In genomic region chr1:183150445-183150844, GRCh38 we compare ENCODE assay signal across 23 cellular contexts. TPM values are rescaled to one million over a fixed set of nuclear protein-coding genes. Genes with fewer than 3 reads are reported as not detected.
DNase-seq lines count a peak whose midpoint lies in the region; ATAC-seq and TF ChIP-seq lines count a peak whose summit lies in the region.
"Had no signal": no experiment of that assay in that cellular context is flagged by ENCODE, and none has a peak within 500 bp of the region (broad histone marks: within the 10 kb centered on the region; RNA-seq: fewer than 3 reads in every experiment).

No MANE protein-coding gene starts in this region.

- peaks cover 2% of the 10 kb centered on the region for H3K36me3 Mint-ChIP-seq in MCF 10A (ENCODE audit: insufficient read depth, unreplicated experiment)
- no peaks in the 10 kb centered on the region for H3K36me3 Mint-ChIP-seq in activated T-helper 17 cell treated with anti-CD3 and anti-CD28 coated beads, Interleukin-2, amount 50 U/mL, for 72 hours (ENCODE audit: low read depth)
- no peaks in the 10 kb centered on the region for H3K36me3 Mint-ChIP-seq in stimulated activated naive B cell treated with anti-CD40 and anti-IgM and Interleukin-4, amounts not matched to agents 10 μg/mL and 1 μg/mL and 100 μg/mL, for 72 hours

- no peaks in the 10 kb centered on the region for H3K79me1 ChIP-seq in mesendoderm (ENCODE audit: low read length)

- no peaks in the 10 kb centered on the region for H3K9me3 ChIP-seq in breast epithelium
- no peaks in the 10 kb centered on the region for H3K9me3 ChIP-seq in right cardiac atrium (ENCODE audit: control insufficient read depth, low read length)

- H3K56ac ChIP-seq in mesendoderm (ENCODE audit: low read length), result no peak overlapping the region

- no peak overlapping the region for H2BK5ac ChIP-seq in mesendoderm (ENCODE audit: low read length)

- no peaks in the 10 kb centered on the region for H3K27me3 Mint-ChIP-seq in MCF 10A (ENCODE audit: insufficient read depth, unreplicated experiment)
- peaks cover 20% of the 10 kb centered on the region for H3K27me3 Mint-ChIP-seq in activated T-helper 17 cell treated with anti-CD3 and anti-CD28 coated beads, Interleukin-2, amount 50 U/mL, for 72 hours
- peaks cover 0 to 8% of the 10 kb centered on the region in 2 donors for H3K27me3 Mint-ChIP-seq in stimulated activated naive B cell treated with anti-CD40 and anti-IgM and Interleukin-4, amounts not matched to agents 10 μg/mL and 1 μg/mL and 100 μg/mL, for 72 hours

- H2AK5ac ChIP-seq in mesendoderm (ENCODE audit: low read length), result no peak overlapping the region

- H3K79me2 ChIP-seq in mesendoderm (ENCODE audit: control insufficient read depth, insufficient read depth, low read length), result no peaks in the 10 kb centered on the region

- ATAC-seq in activated T-helper 17 cell treated with anti-CD3 and anti-CD28 coated beads, Interleukin-2, amount 50 U/mL, for 72 hours (replicated peaks), result no peak
- ATAC-seq in foreskin keratinocyte, result no peak
- ATAC-seq in stimulated activated naive B cell treated with anti-CD40 and anti-IgM and Interleukin-4, amounts not matched to agents 10 μg/mL and 1 μg/mL and 100 μg/mL, for 72 hours (replicated peaks), result no peak
- no peak for ATAC-seq in right cardiac atrium
- ATAC-seq: HCT116, HepG2 had no signal

- H4K5ac ChIP-seq in mesendoderm (ENCODE audit: low read length), result no peak overlapping the region

- H2BK15ac ChIP-seq in mesendoderm (replicated peaks; ENCODE audit: low read depth), result no peak overlapping the region

- peak overlapping the region; percentile 15 for H3K4me3 Mint-ChIP-seq in MCF 10A (ENCODE audit: unreplicated experiment)
- H3K4me3 Mint-ChIP-seq in activated T-helper 17 cell treated with anti-CD3 and anti-CD28 coated beads, Interleukin-2, amount 50 U/mL, for 72 hours, result no peak overlapping the region
- no peak overlapping the region for H3K4me3 Mint-ChIP-seq in stimulated activated naive B cell treated with anti-CD40 and anti-IgM and Interleukin-4, amounts not matched to agents 10 μg/mL and 1 μg/mL and 100 μg/mL, for 72 hours

- POLR2A ChIA-PET in MCF 10A (lab: Yijun Ruan, JAX), result no interaction called here

- H3K18ac ChIP-seq in mesendoderm (ENCODE audit: low read length), result no peak overlapping the region

- no peak overlapping the region for H3K23ac ChIP-seq in mesendoderm (ENCODE audit: low read length)

- H3K4me2 ChIP-seq in mesendoderm (ENCODE audit: low read length), result no peak overlapping the region
- H3K4me2 ChIP-seq: PC-9 had no signal

- BruUV-seq in MCF 10A (replicated peaks; lab: Mats Ljungman, UMichigan), result no TSS peak

- no peak overlapping the region for H3K4ac ChIP-seq in mesendoderm (ENCODE audit: low read depth, low read length)

- H3K4me1 ChIP-seq in breast epithelium, result no peaks in the 10 kb centered on the region
- peaks cover 16% of the 10 kb centered on the region for H3K4me1 ChIP-seq in foreskin keratinocyte
- peaks cover 3% of the 10 kb centered on the region for H3K4me1 ChIP-seq in right cardiac atrium (ENCODE audit: control insufficient read depth, insufficient read depth, low read length)
- H3K4me1 ChIP-seq in mesendoderm (ENCODE audit: control insufficient read depth, low read depth, low read length), result no peaks in the 10 kb centered on the region

- TF ChIP-seq POLR2A in breast epithelium (IDR thresholded peaks at IDR 0.05), result no peak

- no peaks in the 10 kb centered on the region for H3K9me3 Mint-ChIP-seq in MCF 10A (ENCODE audit: unreplicated experiment)
- no peaks in the 10 kb centered on the region for H3K9me3 Mint-ChIP-seq in activated T-helper 17 cell treated with anti-CD3 and anti-CD28 coated beads, Interleukin-2, amount 50 U/mL, for 72 hours
- H3K9me3 Mint-ChIP-seq in stimulated activated naive B cell treated with anti-CD40 and anti-IgM and Interleukin-4, amounts not matched to agents 10 μg/mL and 1 μg/mL and 100 μg/mL, for 72 hours, result no peaks in the 10 kb centered on the region

- peaks cover 31% of the 10 kb centered on the region for H3K4me1 Mint-ChIP-seq in MCF 10A (ENCODE audit: insufficient read depth, unreplicated experiment)
- H3K4me1 Mint-ChIP-seq in activated T-helper 17 cell treated with anti-CD3 and anti-CD28 coated beads, Interleukin-2, amount 50 U/mL, for 72 hours, result no peaks in the 10 kb centered on the region
- H3K4me1 Mint-ChIP-seq in stimulated activated naive B cell treated with anti-CD40 and anti-IgM and Interleukin-4, amounts not matched to agents 10 μg/mL and 1 μg/mL and 100 μg/mL, for 72 hours, result no peaks in the 10 kb centered on the region

- DNase-seq in MCF 10A (ENCODE audit: unreplicated experiment), result no peak
- no peak for DNase-seq in breast epithelium (ENCODE audit: low spot score in 2 of 2)
- DNase-seq in foreskin keratinocyte, result no peak
- DNase-seq in stimulated activated naive B cell treated with anti-CD40 and anti-IgM and Interleukin-4, amounts not matched to agents 10 μg/mL and 1 μg/mL and 100 μg/mL, for 72 hours, result no peak
- no peak for DNase-seq in AML-193 (lab: John Stamatoyannopoulos, UW)
- DNase-seq in right cardiac atrium, result no peak
- no peak for DNase-seq in mesendoderm
- DNase-seq: 8988T; ACHN; Karpas-422; NCI-H1105 treated with DMSO at 0.1 percent for 48 hours; NCI-H146; NCI-H1930; NCI-H2107; NCI-H446; NCI-H524 treated with DMSO at 0.1 percent for 48 hours; NCI-H774; NK-92 treated with Interleukin-12 subunit alpha and Interleukin-12 subunit beta, amount 100 ng/mL, for 24 hours; PC-9; SHP77 had no signal

- H3K27me3 ChIP-seq in breast epithelium (no peaks in the 10 kb centered on the region), foreskin keratinocyte (no peaks in the 10 kb centered on the region), right cardiac atrium (ENCODE audit: control insufficient read depth, insufficient read depth) (no peaks in the 10 kb centered on the region), mesendoderm (ENCODE audit: insufficient read depth, low read length, poor library complexity) (no peaks in the 10 kb centered on the region)

- CTCF ChIA-PET in MCF 10A (lab: Yijun Ruan, JAX), result interaction anchor here (0.7 kb wide), 1 partner anchor 31 kb away, joined by 3 read pairs; no protein-coding TSS in a partner anchor

- H3K27ac ChIP-seq in breast epithelium (no peak overlapping the region), foreskin keratinocyte (peak overlapping the region; percentile 40), right cardiac atrium (ENCODE audit: low read length) (no peak overlapping the region), mesendoderm (ENCODE audit: low read depth, low read length) (no peak overlapping the region)
- H3K27ac ChIP-seq: PC-9 had no signal

- H3K27ac Mint-ChIP-seq in MCF 10A (ENCODE audit: low read depth, unreplicated experiment), result peak overlapping the region; percentile 95
- H3K27ac Mint-ChIP-seq in activated T-helper 17 cell treated with anti-CD3 and anti-CD28 coated beads, Interleukin-2, amount 50 U/mL, for 72 hours, result peak overlapping the region; percentile 67
- no peak overlapping the region for H3K27ac Mint-ChIP-seq in stimulated activated naive B cell treated with anti-CD40 and anti-IgM and Interleukin-4, amounts not matched to agents 10 μg/mL and 1 μg/mL and 100 μg/mL, for 72 hours

- H3K4me3 ChIP-seq in breast epithelium (no peak overlapping the region), right cardiac atrium (ENCODE audit: low read length) (no peak overlapping the region), mesendoderm (ENCODE audit: low read length) (no peak overlapping the region)
- H3K4me3 ChIP-seq: PC-9 had no signal

- H3K36me3 ChIP-seq in breast epithelium, result no peaks in the 10 kb centered on the region
- no peaks in the 10 kb centered on the region for H3K36me3 ChIP-seq in mesendoderm (ENCODE audit: control insufficient read depth, insufficient read depth, low read length)

- no peak overlapping the region for H4K8ac ChIP-seq in mesendoderm (ENCODE audit: low read depth, low read length)

- H3K9ac ChIP-seq in mesendoderm (ENCODE audit: low read length), result no peak overlapping the region

- intact Hi-C loops in MCF 10A (cut with micrococcal nuclease) (no loop called here), breast epithelium (cut with DNase I; ENCODE audit: low total_unique reads) (no loop called here), right cardiac atrium (cut with DNase I) (no loop called here)

- no peak for TF ChIP-seq CTCF in MCF 10A (IDR thresholded peaks at IDR 0.05; ENCODE audit: unreplicated experiment)
- no peak for TF ChIP-seq CTCF in breast epithelium (IDR thresholded peaks at IDR 0.05)
- no peak for TF ChIP-seq CTCF in foreskin keratinocyte (conservative IDR thresholded peaks at IDR 0.05)

- H2BK120ac ChIP-seq in mesendoderm (ENCODE audit: low read depth, low read length), result no peak overlapping the region

RNA-seq across cellular contexts. Expression of gene LAMC2, which starts 35.6 kb away (rescaled TPM):
- 751 and 884 TPM in 2 replicates for total RNA-seq in MCF 10A (2022)
- 10 to 100 TPM in 2 of 3 donors, 1 to 10 TPM in 1; 3.0 to 20.3 (median 16.4) TPM for total RNA-seq in breast epithelium
- total RNA-seq in activated T-helper 17 cell treated with anti-CD3 and anti-CD28 coated beads, Interleukin-2, amount 50 U/mL, for 72 hours, result under 1 TPM; 0.04 to 0.05 TPM
- total RNA-seq in foreskin keratinocyte, result 3,836 and 7,314 TPM in 2 replicates
- polyA plus RNA-seq in foreskin keratinocyte, result 1,652 and 2,714 TPM in 2 replicates
- 1 to 10 TPM in 3 of 4 donors, under 1 TPM in 1; 0.99 to 3.0 (median 1.4) TPM for total RNA-seq in right cardiac atrium
- polyA plus RNA-seq in right cardiac atrium, result 0.70 TPM
- polyA plus RNA-seq in mesendoderm (2013, experiment 1 of 2), result 6.4 TPM
- 6.9 TPM for polyA plus RNA-seq in mesendoderm (2013, experiment 2 of 2)
- total RNA-seq: HepG2 had no signal

Comparison
In these comparisons a context has a peak if more than half of its experiments do, and no peak if none do; other contexts are left out.
1. RNA of gene LAMC2, which starts 35.6 kb away (total RNA-seq): 3,836 to 7,314 TPM in foreskin keratinocyte and 751 to 884 TPM in MCF 10A; 3.0 to 20.3 TPM in breast epithelium, 0.99 to 3.0 TPM in right cardiac atrium and 0.04 to 0.05 TPM in activated T-helper 17 cell treated with anti-CD3 and anti-CD28 coated beads, Interleukin-2, amount 50 U/mL, for 72 hours; every median in the first group is over 10 times any median in the second.